ENCODE assay signal across 8 cellular contexts in genomic region chr20:62143118-62143975, GRCh38.
A peak's percentile ranks its signal among the peaks of the same experiment; 100 is the strongest.
DNase-seq lines count a peak whose midpoint lies in the region; ATAC-seq and TF ChIP-seq lines count a peak whose summit lies in the region.

PSMA7 (minus strand) TSS chr20:62143394; CDS start chr20:62143303, 91 bp downstream.
A gene with protein sequence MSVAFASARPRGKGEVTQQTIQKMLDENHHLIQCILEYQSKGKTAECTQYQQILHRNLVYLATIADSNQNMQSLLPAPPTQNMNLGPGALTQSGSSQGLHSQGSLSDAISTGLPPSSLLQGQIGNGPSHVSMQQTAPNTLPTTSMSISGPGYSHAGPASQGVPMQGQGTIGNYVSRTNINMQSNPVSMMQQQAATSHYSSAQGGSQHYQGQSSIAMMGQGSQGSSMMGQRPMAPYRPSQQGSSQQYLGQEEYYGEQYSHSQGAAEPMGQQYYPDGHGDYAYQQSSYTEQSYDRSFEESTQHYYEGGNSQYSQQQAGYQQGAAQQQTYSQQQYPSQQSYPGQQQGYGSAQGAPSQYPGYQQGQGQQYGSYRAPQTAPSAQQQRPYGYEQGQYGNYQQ (plus strand): TSS chr20:62143769. CDS start chr20:62143821, 52 bp downstream.

- TF ChIP-seq CTCF in AG04449 (IDR thresholded peaks at IDR 0.05; ENCODE audit: insufficient read depth, low read length, missing control alignments) = no peak
- no peak for TF ChIP-seq CTCF in choroid plexus epithelial cell (conservative IDR thresholded peaks at IDR 0.05; ENCODE audit: low read depth, low read length)

- H3K4me3 ChIP-seq in AG04449 (ENCODE audit: low read depth, low read length) (peak within 1 kb of the TSS; percentile 76), choroid plexus epithelial cell (ENCODE audit: low read depth, low read length) (peak within 1 kb of the TSS; percentile 71)

- CTCF ChIA-PET in AG04449 (lab: Yijun Ruan, JAX) = interaction anchor here (3.4 to 11.6 kb wide), 2 partner anchors 15 to 134 kb away, joined by 27 to 134 read pairs; no protein-coding TSS in a partner anchor

- DNase-seq in AG04449 (ENCODE audit: low read depth, low spot score) (no peak), NCI-H2227 (lab: John Stamatoyannopoulos, UW; ENCODE audit: unreplicated experiment) (peak; percentile 95), choroid plexus epithelial cell (ENCODE audit: low read depth) (peak; percentile 88), left kidney (ENCODE audit: low read depth, low spot score) (peak; percentile 96)
- DNase-seq in activated CD4-positive, alpha-beta T cell treated with anti-CD3 and anti-CD28 coated beads for 1 hour = peak; percentile 77
- peak; percentile 84 for DNase-seq in stimulated activated CD4-positive, alpha-beta T cell treated with anti-CD3 and anti-CD28 coated beads, Interleukin-1b, Interleukin-23, amount 100 ng/mL, for 48 hours

- POLR2A ChIA-PET in AG04449 (lab: Yijun Ruan, JAX) = interaction anchor here (0.8 to 0.9 kb wide), 3 partner anchors 11 to 232 kb away, joined by 3 read pairs; no protein-coding TSS in a partner anchor

- peak; percentile 54 for ATAC-seq in GM18858 (IDR thresholded peaks at IDR 0.05; ENCODE audit: unreplicated experiment)
- ATAC-seq in HG03064 (IDR thresholded peaks at IDR 0.05; ENCODE audit: low read depth, unreplicated experiment) = peak; percentile 71
